Comparison of ENCODE assay signal across 26 cellular contexts in genomic region chr14:36880276-36880675, GRCh38.
"Had no signal": no experiment of that assay in that cellular context is flagged by ENCODE, and none has a peak within 500 bp of the region (broad histone marks: within the 10 kb centered on the region; RNA-seq: fewer than 3 reads in every experiment).

No MANE protein-coding gene starts in this region.

- H3K27ac ChIP-seq: ascending aorta, cardiac muscle cell, coronary artery, SJCRH30, SK-N-MC had no signal

- ATAC-seq: activated CD8-positive, alpha-beta T cell treated with anti-CD3 and anti-CD28 coated beads, Interleukin-2, amount 10 ng/mL, durations not matched to agents 7 days and 5 days; Panc1 had no signal

- H3K4me1 ChIP-seq: ascending aorta, SJCRH30 had no signal

- H3K4me3 ChIP-seq: ascending aorta, cardiac muscle cell, coronary artery, SJCRH30, SK-N-MC had no signal

- H3K9me3 ChIP-seq: ascending aorta, SJCRH30 had no signal

- FAIRE-seq: TTC549 had no signal

- DNase-seq: activated CD4-positive, alpha-beta T cell treated with anti-CD3 and anti-CD28 coated beads, Interleukin-2, amount 10 ng/mL, durations not matched to agents 7 days and 5 days; activated CD4-positive, alpha-beta T cell treated with anti-CD3 and anti-CD28 coated beads, Interleukin-2, amount 50 U/mL, for 48 hours; activated CD8-positive, alpha-beta T cell treated with anti-CD3 and anti-CD28 coated beads, Interleukin-2, amount 10 ng/mL, durations not matched to agents 7 days and 5 days; activated gamma-delta T cell; activated naive CD4-positive, alpha-beta T cell treated with Interleukin-2 at 50 U/mL for 16 hours; activated naive CD8-positive, alpha-beta T cell treated with anti-CD3 and anti-CD28 coated beads, Interleukin-2, amount 10 ng/mL, durations not matched to agents 7 days and 5 days; activated T-cell treated with anti-CD3 and anti-CD28 coated beads, Interleukin-2, amount 50 U/mL, for 24 hours; amygdala; KG1; MM.1S; MV-4-11; NCI-H1092; NCI-H1694 treated with DMSO at 0.1 percent for 48 hours; NCI-H2029; NCI-H2171; NCI-H510A; NCI-H526; SHP77; SJCRH30; T1000 had no signal

- H3K27me3 ChIP-seq: ascending aorta, cardiac muscle cell, SJCRH30 had no signal

- H3K36me3 ChIP-seq: ascending aorta, cardiac muscle cell, SJCRH30 had no signal
